In genomic region chr18:37564796-37565137, GRCh38 we compare ENCODE assay signal across 8 cellular contexts. TPM values are rescaled to one million over a fixed set of nuclear protein-coding genes. Genes with fewer than 3 reads are reported as not detected.
DNase-seq lines count a peak whose midpoint lies in the region; ATAC-seq and TF ChIP-seq lines count a peak whose summit lies in the region.

No MANE protein-coding gene starts in this region.

- no peaks in the 10 kb centered on the region; the same call in 1 of the 2 replicates for H3K36me3 ChIP-seq in WERI-Rb-1

- H3K27me3 ChIP-seq in WERI-Rb-1 (ENCODE audit: insufficient read depth, low read depth, severe bottlenecking), result peaks cover 4% of the 10 kb centered on the region

- peak overlapping the region; percentile 79 for H3K4me3 Mint-ChIP-seq in progenitor cell of endocrine pancreas (ENCODE audit: low read depth)

- intact Hi-C loops in head of caudate nucleus (cut with DNase I), result no loop called here

- no peak overlapping the region for H3K27ac ChIP-seq in WERI-Rb-1

- H3K9me3 ChIP-seq in WERI-Rb-1 (ENCODE audit: severe bottlenecking), result no peaks in the 10 kb centered on the region

- peak overlapping the region; percentile 48 for H3K4me3 ChIP-seq in WERI-Rb-1 (ENCODE audit: low read depth, low read length)

- H3K27ac Mint-ChIP-seq in progenitor cell of endocrine pancreas, result no peak overlapping the region

- H3K9me3 Mint-ChIP-seq in progenitor cell of endocrine pancreas (ENCODE audit: low read depth), result no peaks in the 10 kb centered on the region

- no peak for ATAC-seq in activated CD4-positive, CD25-positive, alpha-beta regulatory T cell treated with anti-CD3 and anti-CD28 coated beads, Interleukin-2, amount 50 U/mL, for 24 hours
- ATAC-seq in GM21619 (IDR thresholded peaks at IDR 0.05; ENCODE audit: unreplicated experiment), result no peak

- no peak for TF ChIP-seq CTCF in GM20000 (IDR thresholded peaks at IDR 0.05; ENCODE audit: extremely low read depth, missing control alignments)
- TF ChIP-seq CTCF in WERI-Rb-1 (IDR thresholded peaks at IDR 0.05; ENCODE audit: low read depth, low read length), result no peak
- no peak for TF ChIP-seq CTCF in progenitor cell of endocrine pancreas (IDR thresholded peaks at IDR 0.05; ENCODE audit: unreplicated experiment)

- peaks cover 86% of the 10 kb centered on the region for H3K27me3 Mint-ChIP-seq in progenitor cell of endocrine pancreas

- H3K4me1 Mint-ChIP-seq in progenitor cell of endocrine pancreas (ENCODE audit: low read depth), result peaks cover 7% of the 10 kb centered on the region

- H3K36me3 Mint-ChIP-seq in progenitor cell of endocrine pancreas (ENCODE audit: insufficient read depth), result no peaks in the 10 kb centered on the region

- DNase-seq in GM20000 (ENCODE audit: low spot score) (peak; percentile 32), WERI-Rb-1 (no peak), head of caudate nucleus (peak in 40 of 42 donors; percentile 25 to 89 (median 68)), progenitor cell of endocrine pancreas (ENCODE audit: low spot score, unreplicated experiment) (peak; percentile 82), cerebellar nuclear complex (lab: John Stamatoyannopoulos, UW) (no peak), NCI-H1694 treated with DMSO at 0.1 percent for 48 hours (lab: John Stamatoyannopoulos, UW) (no peak)

RNA-seq across cellular contexts. Expression of gene CELF4, which starts 0.8 kb away (rescaled TPM):
- 4.6 and 5.5 TPM in 2 replicates for total RNA-seq in progenitor cell of endocrine pancreas

Comparison
In these comparisons a context has a peak if more than half of its experiments do, and no peak if none do; other contexts are left out.
1. DNase-seq: peak in GM20000 (single experiment), head of caudate nucleus (40 of 42) and progenitor cell of endocrine pancreas (single experiment); none in WERI-Rb-1 (single experiment), cerebellar nuclear complex (0 of 2) and NCI-H1694 treated with DMSO at 0.1 percent for 48 hours (single experiment).